Comparison of ENCODE assay signal across 25 cellular contexts in the genomic region with DNA sequence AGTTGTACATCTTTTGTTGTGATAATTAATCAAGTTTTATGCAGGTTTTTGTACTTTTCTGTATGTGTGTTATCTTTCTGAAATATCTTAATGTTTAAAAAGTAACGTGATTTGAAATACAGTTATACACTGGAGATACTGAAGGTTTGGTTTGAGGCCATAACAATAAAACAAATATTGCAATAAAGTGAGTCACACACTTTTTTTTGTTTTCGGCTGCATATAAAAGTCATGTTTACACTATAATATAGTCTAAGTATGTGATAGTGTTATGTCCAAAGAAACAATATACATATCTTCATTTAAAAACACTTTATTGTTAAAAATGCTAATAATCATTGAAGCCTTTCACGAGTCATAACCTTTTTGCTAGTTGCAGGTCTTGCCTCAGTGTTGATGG.
"Had no signal": no experiment of that assay in that cellular context is flagged by ENCODE, and none has a peak within 500 bp of the region (broad histone marks: within the 10 kb centered on the region; RNA-seq: fewer than 3 reads in every experiment).

No MANE protein-coding gene starts in this region.

- H3K9me3 ChIP-seq: colonic mucosa, esophagus squamous epithelium, gastrocnemius medialis, gastroesophageal sphincter had no signal

- H3K4me1 ChIP-seq: colonic mucosa, esophagus muscularis mucosa, esophagus squamous epithelium, foreskin keratinocyte, gastrocnemius medialis, gastroesophageal sphincter, heart left ventricle, heart right ventricle had no signal

- H3K4me3 ChIP-seq: colonic mucosa, coronary artery, dorsolateral prefrontal cortex, esophagus muscularis mucosa, esophagus squamous epithelium, gastrocnemius medialis, gastroesophageal sphincter, heart left ventricle, heart right ventricle, hepatocyte had no signal

- H3K4me2 ChIP-seq: hepatocyte had no signal

- ATAC-seq: effector memory CD8-positive, alpha-beta T cell; esophagus mucosa; gastrocnemius medialis; gastroesophageal sphincter; heart left ventricle; heart right ventricle had no signal

- H3K27ac ChIP-seq: colonic mucosa, coronary artery, dorsolateral prefrontal cortex, epithelial cell of prostate, esophagus muscularis mucosa, esophagus squamous epithelium, foreskin keratinocyte, gastrocnemius medialis, gastroesophageal sphincter, heart left ventricle, heart right ventricle, hepatocyte had no signal

- H2AFZ ChIP-seq: hepatocyte had no signal

- H3K27me3 ChIP-seq: colonic mucosa, dorsolateral prefrontal cortex, esophagus muscularis mucosa, esophagus squamous epithelium, foreskin keratinocyte, gastrocnemius medialis, gastroesophageal sphincter, heart left ventricle, heart right ventricle, hepatocyte had no signal

- H3K36me3 ChIP-seq: colonic mucosa, esophagus muscularis mucosa, esophagus squamous epithelium, gastrocnemius medialis, gastroesophageal sphincter, heart left ventricle, heart right ventricle had no signal

- H3K79me2 ChIP-seq: hepatocyte had no signal

- DNase-seq: colonic mucosa; cortex of kidney; dermis blood vessel endothelial cell; dorsolateral prefrontal cortex; effector CD4-positive, alpha-beta T cell; effector CD8-positive, alpha-beta T cell; effector memory CD4-positive, alpha-beta T cell; effector memory CD8-positive, alpha-beta T cell; endodermal cell; erythroblast; esophagus squamous epithelium; foreskin fibroblast; foreskin melanocyte; gastrocnemius medialis; glutamatergic neuron; head of caudate nucleus; heart left ventricle; heart right ventricle had no signal
